Comparison of ENCODE assay signal across 15 cellular contexts in the genomic region with DNA sequence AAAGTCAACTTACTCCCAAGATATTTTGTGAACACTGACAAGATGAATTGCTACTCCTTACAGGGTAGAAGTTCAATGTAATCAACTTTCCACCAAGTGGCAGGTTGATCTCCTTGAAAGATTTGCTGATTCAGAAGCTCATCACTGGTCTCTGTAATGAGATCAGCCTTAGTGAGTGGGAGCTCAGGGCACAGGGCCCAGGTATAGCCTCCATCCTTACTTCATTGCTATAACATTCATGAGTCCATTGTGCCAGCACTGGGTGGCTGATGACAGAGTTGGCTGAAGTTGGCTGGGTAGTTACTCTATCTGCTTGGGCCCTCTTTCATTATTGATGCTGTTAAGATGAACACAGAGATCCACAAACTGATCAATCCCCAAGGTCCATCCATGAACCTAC.
DNase-seq lines count a peak whose midpoint lies in the region; ATAC-seq, FAIRE-seq and TF ChIP-seq lines count a peak whose summit lies in the region.
"Had no signal": no experiment of that assay in that cellular context is flagged by ENCODE, and none has a peak within 500 bp of the region (broad histone marks: within the 10 kb centered on the region; RNA-seq: fewer than 3 reads in every experiment).

No MANE protein-coding gene starts in this region.

- TF ChIP-seq CTCF in bronchial epithelial cell (IDR thresholded peaks at IDR 0.05; ENCODE audit: insufficient read depth, low read length, severe bottlenecking), result no peak

- no peaks in the 10 kb centered on the region; a peak in 2 of 22 replicates for H3K9me3 ChIP-seq in BLaER1 treated with 17β-estradiol and CSF1 and Interleukin-3, amounts not matched to agents 10 nM and 100 nM (replicated peaks in 1 of 11)
- no peaks in the 10 kb centered on the region for H3K9me3 ChIP-seq in MG63
- H3K9me3 ChIP-seq: HAP-1 had no signal

- H3K27ac ChIP-seq in BLaER1 treated with 17β-estradiol and CSF1 and Interleukin-3, amounts not matched to agents 10 nM and 100 nM, result peak overlapping the region in 1 of 11 experiments; percentile 6; a peak in 1 of 22 replicates

- H3K4me3 ChIP-seq in BLaER1 treated with 17β-estradiol and CSF1 and Interleukin-3, amounts not matched to agents 10 nM and 100 nM, result no peak overlapping the region
- H3K4me3 ChIP-seq in MG63, result no peak overlapping the region
- H3K4me3 ChIP-seq in bronchial epithelial cell (ENCODE audit: low read depth, low read length), result no peak overlapping the region
- H3K4me3 ChIP-seq: HAP-1 had no signal

- no peaks in the 10 kb centered on the region for H3K36me3 ChIP-seq in BLaER1 treated with 17β-estradiol and CSF1 and Interleukin-3, amounts not matched to agents 10 nM and 100 nM
- H3K36me3 ChIP-seq in MG63 (no peaks in the 10 kb centered on the region), bronchial epithelial cell (ENCODE audit: control insufficient read depth, insufficient read depth, low read length) (no peaks in the 10 kb centered on the region)
- H3K36me3 ChIP-seq: HAP-1 had no signal

- no peak overlapping the region for H3K9ac ChIP-seq in BLaER1 treated with 17β-estradiol and CSF1 and Interleukin-3, amounts not matched to agents 10 nM and 100 nM

- FAIRE-seq in bronchial epithelial cell (lab: Jason Lieb, UNC), result no peak
- FAIRE-seq: A204.1, GM12892, H1 had no signal

- H4K20me1 ChIP-seq in BLaER1 treated with 17β-estradiol and CSF1 and Interleukin-3, amounts not matched to agents 10 nM and 100 nM, result no peaks in the 10 kb centered on the region

- DNase-seq in MG63 (peak; percentile 83), bronchial epithelial cell (ENCODE audit: low read depth) (peak; percentile 53), left kidney (ENCODE audit: low read depth, low spot score) (peak; percentile 40), NCI-H2107 (lab: John Stamatoyannopoulos, UW) (no peak)
- DNase-seq: CD8-positive, alpha-beta T cell; COR-L47; DND-41; GDM1 had no signal

- no peak for ATAC-seq in HG03175 (IDR thresholded peaks at IDR 0.05; ENCODE audit: unreplicated experiment)
- ATAC-seq in HG02610 (IDR thresholded peaks at IDR 0.05; ENCODE audit: unreplicated experiment), result no peak
- ATAC-seq: CD8-positive, alpha-beta T cell had no signal

- H3K4me1 ChIP-seq in BLaER1 treated with 17β-estradiol and CSF1 and Interleukin-3, amounts not matched to agents 10 nM and 100 nM, result peaks cover 27 to 46% (median 43%) of the 10 kb centered on the region in 10 experiments

- H3K4me2 ChIP-seq in BLaER1 treated with 17β-estradiol and CSF1 and Interleukin-3, amounts not matched to agents 10 nM and 100 nM, result peak overlapping the region in 7 of 11 experiments; percentile 18 to 57 (median 38); a peak in 12 of 22 replicates

- peaks cover 0 to 30% (median 0%) of the 10 kb centered on the region in 11 experiments; a peak in 5 of 22 replicates for H3K27me3 ChIP-seq in BLaER1 treated with 17β-estradiol and CSF1 and Interleukin-3, amounts not matched to agents 10 nM and 100 nM
- H3K27me3 ChIP-seq in MG63, result no peaks in the 10 kb centered on the region
- H3K27me3 ChIP-seq in bronchial epithelial cell (ENCODE audit: control insufficient read depth, insufficient read depth, low read length), result no peaks in the 10 kb centered on the region
